Comparison of ENCODE assay signal across 1 cellular context in the genomic region with DNA sequence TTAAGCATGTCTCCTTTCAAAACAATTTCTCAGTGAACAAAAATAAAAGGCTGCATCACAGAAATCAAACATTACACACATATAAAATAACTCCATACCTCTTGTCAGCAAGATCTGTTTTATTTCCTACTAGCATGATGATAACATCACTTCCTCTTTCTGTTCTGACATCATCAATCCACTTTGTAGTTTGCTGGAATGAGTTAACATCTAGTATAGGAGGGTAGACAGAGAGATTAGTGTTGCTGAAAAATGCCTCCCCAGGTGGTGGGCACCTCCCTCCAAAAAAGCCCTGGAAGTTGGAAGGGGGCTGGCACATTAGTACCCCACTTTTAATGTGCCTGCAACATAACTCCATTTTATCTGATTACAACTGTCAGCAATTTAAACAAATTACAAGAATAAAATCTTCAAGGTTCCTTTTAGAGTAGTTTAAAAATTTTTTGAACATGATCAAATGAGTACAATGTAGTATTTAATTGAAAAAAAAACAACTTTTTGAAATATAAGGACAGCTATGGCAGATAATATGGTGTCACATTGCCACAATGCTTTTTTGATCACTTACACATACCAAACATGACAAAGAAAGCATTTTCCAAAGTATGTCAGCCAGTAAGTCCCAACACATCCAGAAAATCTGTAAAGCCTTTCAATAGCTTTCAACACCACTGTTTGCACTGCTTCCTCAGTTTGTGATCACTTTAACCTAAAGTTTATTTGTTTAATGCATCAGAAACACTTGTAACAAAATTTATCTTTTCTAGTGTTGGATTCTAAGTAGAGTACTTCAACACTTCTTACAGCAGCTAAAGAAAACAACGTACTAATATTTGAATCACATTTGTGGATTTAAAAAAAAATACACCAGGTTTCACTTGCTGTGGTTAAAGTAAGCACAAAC.
TF ChIP-seq lines count a peak whose summit lies in the region.

No MANE protein-coding gene starts in this region.

TF ChIP-seq in GM23338, 12 proteins besides CTCF, POLR2A, EP300 and RAD21 (continued from another document):
- TF ChIP-seq, protein P1, sequence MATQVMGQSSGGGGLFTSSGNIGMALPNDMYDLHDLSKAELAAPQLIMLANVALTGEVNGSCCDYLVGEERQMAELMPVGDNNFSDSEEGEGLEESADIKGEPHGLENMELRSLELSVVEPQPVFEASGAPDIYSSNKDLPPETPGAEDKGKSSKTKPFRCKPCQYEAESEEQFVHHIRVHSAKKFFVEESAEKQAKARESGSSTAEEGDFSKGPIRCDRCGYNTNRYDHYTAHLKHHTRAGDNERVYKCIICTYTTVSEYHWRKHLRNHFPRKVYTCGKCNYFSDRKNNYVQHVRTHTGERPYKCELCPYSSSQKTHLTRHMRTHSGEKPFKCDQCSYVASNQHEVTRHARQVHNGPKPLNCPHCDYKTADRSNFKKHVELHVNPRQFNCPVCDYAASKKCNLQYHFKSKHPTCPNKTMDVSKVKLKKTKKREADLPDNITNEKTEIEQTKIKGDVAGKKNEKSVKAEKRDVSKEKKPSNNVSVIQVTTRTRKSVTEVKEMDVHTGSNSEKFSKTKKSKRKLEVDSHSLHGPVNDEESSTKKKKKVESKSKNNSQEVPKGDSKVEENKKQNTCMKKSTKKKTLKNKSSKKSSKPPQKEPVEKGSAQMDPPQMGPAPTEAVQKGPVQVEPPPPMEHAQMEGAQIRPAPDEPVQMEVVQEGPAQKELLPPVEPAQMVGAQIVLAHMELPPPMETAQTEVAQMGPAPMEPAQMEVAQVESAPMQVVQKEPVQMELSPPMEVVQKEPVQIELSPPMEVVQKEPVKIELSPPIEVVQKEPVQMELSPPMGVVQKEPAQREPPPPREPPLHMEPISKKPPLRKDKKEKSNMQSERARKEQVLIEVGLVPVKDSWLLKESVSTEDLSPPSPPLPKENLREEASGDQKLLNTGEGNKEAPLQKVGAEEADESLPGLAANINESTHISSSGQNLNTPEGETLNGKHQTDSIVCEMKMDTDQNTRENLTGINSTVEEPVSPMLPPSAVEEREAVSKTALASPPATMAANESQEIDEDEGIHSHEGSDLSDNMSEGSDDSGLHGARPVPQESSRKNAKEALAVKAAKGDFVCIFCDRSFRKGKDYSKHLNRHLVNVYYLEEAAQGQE (IDR thresholded peaks at IDR 0.05; ENCODE audit: unreplicated experiment): no peak
- TF ChIP-seq, protein P2, sequence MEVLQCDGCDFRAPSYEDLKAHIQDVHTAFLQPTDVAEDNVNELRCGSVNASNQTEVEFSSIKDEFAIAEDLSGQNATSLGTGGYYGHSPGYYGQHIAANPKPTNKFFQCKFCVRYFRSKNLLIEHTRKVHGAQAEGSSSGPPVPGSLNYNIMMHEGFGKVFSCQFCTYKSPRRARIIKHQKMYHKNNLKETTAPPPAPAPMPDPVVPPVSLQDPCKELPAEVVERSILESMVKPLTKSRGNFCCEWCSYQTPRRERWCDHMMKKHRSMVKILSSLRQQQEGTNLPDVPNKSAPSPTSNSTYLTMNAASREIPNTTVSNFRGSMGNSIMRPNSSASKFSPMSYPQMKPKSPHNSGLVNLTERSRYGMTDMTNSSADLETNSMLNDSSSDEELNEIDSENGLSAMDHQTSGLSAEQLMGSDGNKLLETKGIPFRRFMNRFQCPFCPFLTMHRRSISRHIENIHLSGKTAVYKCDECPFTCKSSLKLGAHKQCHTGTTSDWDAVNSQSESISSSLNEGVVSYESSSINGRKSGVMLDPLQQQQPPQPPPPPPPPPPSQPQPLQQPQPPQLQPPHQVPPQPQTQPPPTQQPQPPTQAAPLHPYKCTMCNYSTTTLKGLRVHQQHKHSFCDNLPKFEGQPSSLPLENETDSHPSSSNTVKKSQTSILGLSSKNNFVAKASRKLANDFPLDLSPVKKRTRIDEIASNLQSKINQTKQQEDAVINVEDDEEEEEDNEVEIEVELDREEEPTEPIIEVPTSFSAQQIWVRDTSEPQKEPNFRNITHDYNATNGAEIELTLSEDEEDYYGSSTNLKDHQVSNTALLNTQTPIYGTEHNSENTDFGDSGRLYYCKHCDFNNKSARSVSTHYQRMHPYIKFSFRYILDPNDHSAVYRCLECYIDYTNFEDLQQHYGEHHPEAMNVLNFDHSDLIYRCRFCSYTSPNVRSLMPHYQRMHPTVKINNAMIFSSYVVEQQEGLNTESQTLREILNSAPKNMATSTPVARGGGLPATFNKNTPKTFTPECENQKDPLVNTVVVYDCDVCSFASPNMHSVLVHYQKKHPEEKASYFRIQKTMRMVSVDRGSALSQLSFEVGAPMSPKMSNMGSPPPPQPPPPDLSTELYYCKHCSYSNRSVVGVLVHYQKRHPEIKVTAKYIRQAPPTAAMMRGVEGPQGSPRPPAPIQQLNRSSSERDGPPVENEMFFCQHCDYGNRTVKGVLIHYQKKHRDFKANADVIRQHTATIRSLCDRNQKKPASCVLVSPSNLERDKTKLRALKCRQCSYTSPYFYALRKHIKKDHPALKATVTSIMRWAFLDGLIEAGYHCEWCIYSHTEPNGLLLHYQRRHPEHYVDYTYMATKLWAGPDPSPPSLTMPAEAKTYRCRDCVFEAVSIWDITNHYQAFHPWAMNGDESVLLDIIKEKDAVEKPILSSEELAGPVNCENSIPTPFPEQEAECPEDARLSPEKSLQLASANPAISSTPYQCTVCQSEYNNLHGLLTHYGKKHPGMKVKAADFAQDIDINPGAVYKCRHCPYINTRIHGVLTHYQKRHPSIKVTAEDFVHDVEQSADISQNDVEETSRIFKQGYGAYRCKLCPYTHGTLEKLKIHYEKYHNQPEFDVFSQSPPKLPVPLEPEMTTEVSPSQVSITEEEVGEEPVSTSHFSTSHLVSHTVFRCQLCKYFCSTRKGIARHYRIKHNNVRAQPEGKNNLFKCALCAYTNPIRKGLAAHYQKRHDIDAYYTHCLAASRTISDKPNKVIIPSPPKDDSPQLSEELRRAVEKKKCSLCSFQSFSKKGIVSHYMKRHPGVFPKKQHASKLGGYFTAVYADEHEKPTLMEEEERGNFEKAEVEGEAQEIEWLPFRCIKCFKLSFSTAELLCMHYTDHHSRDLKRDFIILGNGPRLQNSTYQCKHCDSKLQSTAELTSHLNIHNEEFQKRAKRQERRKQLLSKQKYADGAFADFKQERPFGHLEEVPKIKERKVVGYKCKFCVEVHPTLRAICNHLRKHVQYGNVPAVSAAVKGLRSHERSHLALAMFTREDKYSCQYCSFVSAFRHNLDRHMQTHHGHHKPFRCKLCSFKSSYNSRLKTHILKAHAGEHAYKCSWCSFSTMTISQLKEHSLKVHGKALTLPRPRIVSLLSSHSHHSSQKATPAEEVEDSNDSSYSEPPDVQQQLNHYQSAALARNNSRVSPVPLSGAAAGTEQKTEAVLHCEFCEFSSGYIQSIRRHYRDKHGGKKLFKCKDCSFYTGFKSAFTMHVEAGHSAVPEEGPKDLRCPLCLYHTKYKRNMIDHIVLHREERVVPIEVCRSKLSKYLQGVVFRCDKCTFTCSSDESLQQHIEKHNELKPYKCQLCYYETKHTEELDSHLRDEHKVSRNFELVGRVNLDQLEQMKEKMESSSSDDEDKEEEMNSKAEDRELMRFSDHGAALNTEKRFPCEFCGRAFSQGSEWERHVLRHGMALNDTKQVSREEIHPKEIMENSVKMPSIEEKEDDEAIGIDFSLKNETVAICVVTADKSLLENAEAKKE (CRISPR knock-in tag; IDR thresholded peaks at IDR 0.05): no peak
- no peak for TF ChIP-seq NANOG (IDR thresholded peaks at IDR 0.05; ENCODE audit: borderline replicate concordance)
- TF ChIP-seq ZNF331 (CRISPR knock-in tag; IDR thresholded peaks at IDR 0.05; ENCODE audit: low read depth): no peak
- no peak for TF ChIP-seq JUNB (IDR thresholded peaks at IDR 0.05; ENCODE audit: unreplicated experiment)
- TF ChIP-seq ZNF114 (CRISPR knock-in tag; IDR thresholded peaks at IDR 0.05): no peak
- no peak for TF ChIP-seq EZH2phosphoT487 (IDR thresholded peaks at IDR 0.05; ENCODE audit: unreplicated experiment)
- no peak for TF ChIP-seq POLR2AphosphoS5 (IDR thresholded peaks at IDR 0.05; ENCODE audit: low read depth)
